In genomic region chr18:49619792-49620191, GRCh38 we compare ENCODE assay signal across 23 cellular contexts. TPM values are rescaled to one million over a fixed set of nuclear protein-coding genes. Genes with fewer than 3 reads are reported as not detected.
DNase-seq lines count a peak whose midpoint lies in the region; ATAC-seq and TF ChIP-seq lines count a peak whose summit lies in the region.
"Had no signal": no experiment of that assay in that cellular context is flagged by ENCODE, and none has a peak within 500 bp of the region (broad histone marks: within the 10 kb centered on the region; RNA-seq: fewer than 3 reads in every experiment).

No MANE protein-coding gene starts in this region.

- no peak overlapping the region for H3K4me3 ChIP-seq in A673 (ENCODE audit: low read depth, low read length, poor library complexity, severe bottlenecking)
- H3K4me3 ChIP-seq: colonic mucosa, gastroesophageal sphincter, Peyer's patch, suprapubic skin had no signal

- H3K27ac ChIP-seq in A673 (ENCODE audit: low read depth, low read length, poor library complexity, severe bottlenecking) = no peak overlapping the region
- H3K27ac ChIP-seq: colonic mucosa, epithelial cell of prostate, gastroesophageal sphincter, suprapubic skin had no signal

- no TSS peak for BruUV-seq in A673 (replicated peaks; lab: Mats Ljungman, UMichigan)

- no peak for TF ChIP-seq CTCF in A673 (conservative IDR thresholded peaks at IDR 0.05; ENCODE audit: low read depth, low read length)

- intact Hi-C loops in A673 (cut with micrococcal nuclease; ENCODE audit: unreplicated experiment) = no loop called here

- H3K27me3 ChIP-seq in A673 (replicated peaks; ENCODE audit: insufficient read depth, low read depth, low read length, poor library complexity) = peaks cover 5% of the 10 kb centered on the region
- H3K27me3 ChIP-seq: colonic mucosa, Peyer's patch had no signal

- no peak for ATAC-seq in GM19324 (IDR thresholded peaks at IDR 0.05; ENCODE audit: low FRiP score, unreplicated experiment)
- ATAC-seq: activated CD8-positive, alpha-beta T cell treated with anti-CD3 and anti-CD28 coated beads, Interleukin-2, amount 10 ng/mL, durations not matched to agents 7 days and 5 days; activated T-cell treated with anti-CD3 and anti-CD28 coated beads, Interleukin-2, amount 50 U/mL, for 72 hours; gastroesophageal sphincter; SK-N-SH treated with all-trans-retinoic acid at 6 μM for 48 hours had no signal

- POLR2A ChIA-PET in A673 (lab: Charles Lee; ENCODE audit: low non-redundant PET) = no interaction called here

- no peaks in the 10 kb centered on the region for H3K9me3 ChIP-seq in A673 (ENCODE audit: low read depth, low read length, poor library complexity, severe bottlenecking)
- H3K9me3 ChIP-seq: colonic mucosa, gastroesophageal sphincter, Peyer's patch, suprapubic skin had no signal

- CTCF ChIA-PET in A673 (lab: Charles Lee) = no interaction called here

- DNase-seq in EH (ENCODE audit: low read depth) = peak; percentile 71
- peak; percentile 86 for DNase-seq in RPMI7951 (ENCODE audit: low read depth)
- DNase-seq in fibroblast of gingiva (ENCODE audit: low read depth) = peak; percentile 6
- DNase-seq in renal cortical epithelial cell (ENCODE audit: low read depth) = peak; percentile 42
- DNase-seq in NCI-H1436 treated with DMSO at 0.1 percent for 48 hours (lab: John Stamatoyannopoulos, UW) = no peak
- DNase-seq in A673 (ENCODE audit: low spot score) = no peak
- DNase-seq: activated CD8-positive, alpha-beta T cell treated with anti-CD3 and anti-CD28 coated beads, Interleukin-2, amount 10 ng/mL, durations not matched to agents 7 days and 5 days; activated T-cell treated with anti-CD3 and anti-CD28 coated beads, Interleukin-2, amount 50 U/mL, for 72 hours; HCEC 1CT; NCI-H187; NCI-H446; NK-92 treated with Interleukin-12 subunit alpha and Interleukin-12 subunit beta, amount 100 ng/mL, for 24 hours; stimulated activated CD4-positive, alpha-beta T cell treated with anti-CD3 and anti-CD28 coated beads, Interleukin-12 subunit alpha, Interleukin-12 subunit beta, amount 100 ng/mL, for 4 hours; T-helper 9 cell had no signal

- no peaks in the 10 kb centered on the region for H3K4me1 ChIP-seq in A673 (ENCODE audit: insufficient read depth, low read length, poor library complexity, severe bottlenecking)
- H3K4me1 ChIP-seq: colonic mucosa had no signal

- no peaks in the 10 kb centered on the region for H3K36me3 ChIP-seq in A673 (ENCODE audit: insufficient read depth, low read length, poor library complexity, severe bottlenecking)
- H3K36me3 ChIP-seq: colonic mucosa, gastroesophageal sphincter, Peyer's patch, suprapubic skin had no signal

RNA-seq across cellular contexts. Expression of gene LIPG, which starts 57.9 kb away (rescaled TPM):
- 0.60 and 2.2 TPM in 2 replicates for total RNA-seq in RPMI7951 (2014; rRNA removed; shearing (Covaris generic))
- total RNA-seq in renal cortical epithelial cell (61.1 and 61.4 TPM in 2 replicates), A673 (2021) (5.8 and 8.4 TPM in 2 replicates)
- total RNA-seq: B cell, mononuclear cell had no signal

Comparison
In these comparisons a context has a peak if more than half of its experiments do, and no peak if none do; other contexts are left out.
1. DNase-seq: peak in EH (single experiment), RPMI7951 (single experiment), fibroblast of gingiva (single experiment) and renal cortical epithelial cell (single experiment); none in NCI-H1436 treated with DMSO at 0.1 percent for 48 hours (single experiment) and A673 (single experiment).